In genomic region chrX:136866337-136867095, GRCh38 we compare ENCODE assay signal across 16 cellular contexts. TPM values are rescaled to one million over a fixed set of nuclear protein-coding genes. Genes with fewer than 3 reads are reported as not detected.
DNase-seq lines count a peak whose midpoint lies in the region; ATAC-seq, FAIRE-seq and TF ChIP-seq lines count a peak whose summit lies in the region.
"Had no signal": no experiment of that assay in that cellular context is flagged by ENCODE, and none has a peak within 500 bp of the region (broad histone marks: within the 10 kb centered on the region; RNA-seq: fewer than 3 reads in every experiment).

No MANE protein-coding gene starts in this region.

- intact Hi-C loops in K562 (cut with micrococcal nuclease), result loop anchor here (10.0 kb wide), 1 partner anchor 152 kb away; no protein-coding TSS in a partner anchor

- H3K4me2 ChIP-seq in Karpas-422 (ENCODE audit: low read depth, low read length, poor library complexity, severe bottlenecking) (no peak overlapping the region), K562 (ENCODE audit: insufficient read depth, low read length) (no peak overlapping the region), osteoblast (ENCODE audit: insufficient read depth, low read length) (no peak overlapping the region)

- DNase-seq in T-helper 1 cell (no peak), Karpas-422 (peak; percentile 38), K562 (ENCODE audit: extremely low read depth in 1 of 4, low spot score in 3 of 4) (no peak), nephron progenitor cell (no peak), osteoblast (ENCODE audit: insufficient read length, low spot score, missing footprints) (no peak), MV-4-11 (lab: John Stamatoyannopoulos, UW) (no peak)
- DNase-seq in activated CD8-positive, alpha-beta memory T cell treated with anti-CD3 and anti-CD28 coated beads for 24 hours, result no peak
- DNase-seq: ACHN, anterior cingulate cortex, NCI-H1092, NCI-H748 treated with DMSO at 0.1 percent for 48 hours, sigmoid colon, tibial artery had no signal

- no peaks in the 10 kb centered on the region for H3K9me2 ChIP-seq in Karpas-422 (replicated peaks; ENCODE audit: insufficient read depth, low read length)

- H3K4me3 ChIP-seq in Karpas-422 (ENCODE audit: low read length), result no peak overlapping the region
- H3K4me3 ChIP-seq in K562, result no peak overlapping the region
- H3K4me3 ChIP-seq in osteoblast (ENCODE audit: insufficient read depth, low read length), result no peak overlapping the region
- H3K4me3 ChIP-seq: sigmoid colon, tibial artery had no signal

- no peaks in the 10 kb centered on the region for H3K9me3 Mint-ChIP-seq in T-helper 1 cell treated with Interleukin-12 subunit alpha and Interleukin-12 subunit beta and Interleukin-4 antibody, amounts not matched to agents 30 μg/mL and 1 μg/mL, for 36 hours
- peaks cover 37% of the 10 kb centered on the region for H3K9me3 Mint-ChIP-seq in nephron progenitor cell

- H3K4me1 Mint-ChIP-seq in T-helper 1 cell treated with Interleukin-12 subunit alpha and Interleukin-12 subunit beta and Interleukin-4 antibody, amounts not matched to agents 30 μg/mL and 1 μg/mL, for 36 hours (ENCODE audit: low read depth), result peaks cover 9% of the 10 kb centered on the region
- no peaks in the 10 kb centered on the region for H3K4me1 Mint-ChIP-seq in nephron progenitor cell

- no peak for FAIRE-seq in K562 (lab: Jason Lieb, UNC)
- FAIRE-seq: endometrium had no signal

- H3K9me3 ChIP-seq in Karpas-422 (ENCODE audit: low read length) (no peaks in the 10 kb centered on the region), K562 (replicated peaks; ENCODE audit: control insufficient read depth, insufficient read depth, low read depth, low read length) (no peaks in the 10 kb centered on the region), osteoblast (ENCODE audit: low read depth, low read length) (no peaks in the 10 kb centered on the region)
- H3K9me3 ChIP-seq: sigmoid colon, tibial artery had no signal

- no peak for TF ChIP-seq EP300 in K562 (IDR thresholded peaks at IDR 0.05; ENCODE audit: low read length)

- H3K36me3 ChIP-seq in Karpas-422 (ENCODE audit: insufficient read depth, low read length) (peaks cover 20% of the 10 kb centered on the region), K562 (ENCODE audit: control insufficient read depth, insufficient read depth, low read length) (peaks cover 82% of the 10 kb centered on the region), osteoblast (ENCODE audit: insufficient read depth, low read length) (peaks cover 34% of the 10 kb centered on the region)

- H2AFZ ChIP-seq in Karpas-422 (ENCODE audit: low read length) (no peak overlapping the region), K562 (ENCODE audit: low read depth, low read length) (no peak overlapping the region), osteoblast (ENCODE audit: low read length) (no peak overlapping the region)

- H3K9me1 ChIP-seq in K562 (ENCODE audit: control insufficient read depth, insufficient read depth, low read length), result no peaks in the 10 kb centered on the region

- WGBS in K562 (ENCODE audit: insufficient coverage, low coverage, missing lambda C conversion rate), result 74% methylated on average over 10 of the region's 14 CpGs

- no peak overlapping the region for H3K4me3 Mint-ChIP-seq in T-helper 1 cell treated with Interleukin-12 subunit alpha and Interleukin-12 subunit beta and Interleukin-4 antibody, amounts not matched to agents 30 μg/mL and 1 μg/mL, for 36 hours
- no peak overlapping the region for H3K4me3 Mint-ChIP-seq in nephron progenitor cell

- BruUV-seq in K562 (replicated peaks; lab: Mats Ljungman, UMichigan), result TSS peak; percentile 5

- no peaks in the 10 kb centered on the region for H3K27me3 Mint-ChIP-seq in T-helper 1 cell treated with Interleukin-12 subunit alpha and Interleukin-12 subunit beta and Interleukin-4 antibody, amounts not matched to agents 30 μg/mL and 1 μg/mL, for 36 hours (ENCODE audit: low read depth)
- H3K27me3 Mint-ChIP-seq in nephron progenitor cell (ENCODE audit: low read depth, poor library complexity), result no peaks in the 10 kb centered on the region

- peaks cover 35% of the 10 kb centered on the region for H3K36me3 Mint-ChIP-seq in T-helper 1 cell treated with Interleukin-12 subunit alpha and Interleukin-12 subunit beta and Interleukin-4 antibody, amounts not matched to agents 30 μg/mL and 1 μg/mL, for 36 hours (ENCODE audit: low read depth)
- H3K36me3 Mint-ChIP-seq in nephron progenitor cell (ENCODE audit: low read depth), result peaks cover 79% of the 10 kb centered on the region

- TF ChIP-seq CTCF in K562 (IDR thresholded peaks at IDR 0.05 in 2 of 3, conservative IDR thresholded peaks at IDR 0.05 in 1 of 3; ENCODE audit: insufficient read depth in 2 of 3, low read depth in 1 of 3, low read length in 3 of 3) (no peak), nephron progenitor cell (IDR thresholded peaks at IDR 0.05) (no peak), osteoblast (IDR thresholded peaks at IDR 0.05; ENCODE audit: extremely low read depth, low read depth, low read length) (no peak)

- H3K9ac ChIP-seq in Karpas-422 (ENCODE audit: low read length) (no peak overlapping the region), K562 (ENCODE audit: insufficient read depth in 1 of 2, low read depth in 2 of 2, low read length in 2 of 2) (no peak overlapping the region)

- TF ChIP-seq RAD21 in K562 (CRISPR knock-in tag; conservative IDR thresholded peaks at IDR 0.05 in 1 of 2, IDR thresholded peaks at IDR 0.05 in 1 of 2), result no peak

- H4K20me1 ChIP-seq in Karpas-422 (ENCODE audit: insufficient read depth, low read depth, low read length) (no peaks in the 10 kb centered on the region), K562 (replicated peaks; ENCODE audit: control insufficient read depth, insufficient read depth, low read length) (peaks cover 9% of the 10 kb centered on the region), osteoblast (ENCODE audit: insufficient read depth, low read length) (no peaks in the 10 kb centered on the region)

- ATAC-seq in K562, result peak; percentile 43

- 0 out of 2 replicates have a peak, but pooled peaks have one; percentile 51 for TF ChIP-seq POLR2A in K562 (conservative IDR thresholded peaks at IDR 0.05)

- H3K27ac Mint-ChIP-seq in T-helper 1 cell treated with Interleukin-12 subunit alpha and Interleukin-12 subunit beta and Interleukin-4 antibody, amounts not matched to agents 30 μg/mL and 1 μg/mL, for 36 hours, result peak overlapping the region; percentile 34
- peak overlapping the region; percentile 76 for H3K27ac Mint-ChIP-seq in nephron progenitor cell

- CTCF ChIA-PET in K562 (lab: Yijun Ruan, JAX; ENCODE audit: low intra/inter-chr PET ratio), result no interaction called here

- in situ Hi-C loops in K562 (cut with MboI), result no loop called here

- H3K4me1 ChIP-seq in Karpas-422 (ENCODE audit: low read length) (no peaks in the 10 kb centered on the region), K562 (replicated peaks in 1 of 2; ENCODE audit: control insufficient read depth in 2 of 2, insufficient read depth in 2 of 2, low read length in 2 of 2) (no peaks in the 10 kb centered on the region; a peak in 1 of 5 replicates), osteoblast (ENCODE audit: insufficient read depth, low read length) (no peaks in the 10 kb centered on the region)

- H3K27ac ChIP-seq in Karpas-422 (ENCODE audit: low read length), result no peak overlapping the region
- peak overlapping the region; percentile 33; the same call in 1 of the 3 replicates for H3K27ac ChIP-seq in K562 (ENCODE audit: extremely low read depth, low read depth, low read length)
- H3K27ac ChIP-seq in osteoblast (ENCODE audit: low read depth, low read length), result no peak overlapping the region
- H3K27ac ChIP-seq: HL-60, tibial artery had no signal

- H3K27me3 ChIP-seq in Karpas-422 (ENCODE audit: low read length), result no peaks in the 10 kb centered on the region
- H3K27me3 ChIP-seq in K562 (ENCODE audit: control insufficient read depth in 2 of 2, insufficient read depth in 2 of 2, low read length in 2 of 2), result no peaks in the 10 kb centered on the region
- no peaks in the 10 kb centered on the region for H3K27me3 ChIP-seq in osteoblast (ENCODE audit: insufficient read depth, low read length)
- H3K27me3 ChIP-seq: sigmoid colon, tibial artery had no signal

- H3K79me2 ChIP-seq in Karpas-422 (ENCODE audit: low read length) (no peaks in the 10 kb centered on the region), K562 (ENCODE audit: control insufficient read depth, insufficient read depth, low read length) (peaks cover 28% of the 10 kb centered on the region; the same call in 2 of the 3 replicates), osteoblast (ENCODE audit: insufficient read depth, low read length) (peaks cover 5% of the 10 kb centered on the region)

- POLR2A ChIA-PET in K562 (lab: Yijun Ruan, JAX), result interaction anchor here (0.6 to 4.9 kb wide), 7 partner anchors 9 to 140 kb away, joined by 3 to 24 read pairs (median 3); partner anchors contain the start of gene RBMX

TF ChIP-seq in K562, 482 proteins besides CTCF, POLR2A, EP300 and RAD21 (continues in another document):
- TF ChIP-seq ZNF384 (IDR thresholded peaks at IDR 0.05; ENCODE audit: low read depth, low read length), result peak; percentile 65
- no peak for TF ChIP-seq CEBPG (CRISPR knock-in tag; IDR thresholded peaks at IDR 0.05)
- peak; percentile 40 to 57; a peak in 2 of 4 replicates for TF ChIP-seq CEBPG (tag; conservative IDR thresholded peaks at IDR 0.05 in 1 of 2, IDR thresholded peaks at IDR 0.05 in 1 of 2)

RNA-seq across cellular contexts. Expression of gene RBMX, which starts 14.0 kb away (rescaled TPM):
- 186 and 263 TPM in 2 replicates for total RNA-seq in Karpas-422 (2014; rRNA removed; shearing (Covaris generic); ENCODE audit: low replicate concordance)
- total RNA-seq in K562 (2011; cell fraction: chromatin; rRNA removed; ENCODE audit: low replicate concordance), result 379 and 688 TPM in 2 replicates
- total RNA-seq in K562 (2011; cell fraction: nucleolus; rRNA removed), result 193 and 197 TPM in 2 replicates
- 341 and 464 TPM in 2 replicates for total RNA-seq in K562 (2011; cell fraction: nucleoplasm; rRNA removed)
- 475 and 540 TPM in 2 replicates for total RNA-seq in K562 (2014; rRNA removed)
- 671 and 744 TPM in 2 replicates for total RNA-seq in K562 (2014; rRNA removed; fragmentation: Illumina TruSeq; extraction: Trizol)
- total RNA-seq in K562 (2015; rRNA removed; fragmentation: Illumina TruSeq; extraction: Trizol), result 587 and 622 TPM in 2 replicates
- 421 and 459 TPM in 2 replicates for total RNA-seq in K562 (2021)
- polyA plus RNA-seq in K562 (2011; rRNA removed), result 461 and 523 TPM in 2 replicates
- 199 and 265 TPM in 2 replicates for polyA plus RNA-seq in K562 (2011; cell fraction: cytosol; rRNA removed)
- 464 and 535 TPM in 2 replicates for polyA plus RNA-seq in K562 (2011; cell fraction: nucleus; rRNA removed)
- 368 and 402 TPM in 2 replicates for polyA plus RNA-seq in K562 (2012)
- 534 and 616 TPM in 2 replicates for polyA plus RNA-seq in K562 (2014; fragmentation: Illumina TruSeq; extraction: Trizol)
- 100 to 1,000 TPM; 468 to 638 TPM for polyA plus RNA-seq in K562 (2014; fragmentation: Nextera tagmentation; extraction: Ambion mirVana)
- 352 and 405 TPM in 2 replicates for polyA plus RNA-seq in K562 (2014; rRNA removed)
- polyA minus RNA-seq in K562 (2011; rRNA and poly(A)+ RNA removed), result 441 and 529 TPM in 2 replicates
- 333 and 352 TPM in 2 replicates for polyA minus RNA-seq in K562 (2011; cell fraction: cytosol; rRNA and poly(A)+ RNA removed)
- 173 and 327 TPM in 2 replicates for polyA minus RNA-seq in K562 (2011; cell fraction: nucleus; rRNA and poly(A)+ RNA removed)
- total RNA-seq in osteoblast, result 202 and 210 TPM in 2 replicates
